Comparison of ENCODE assay signal across 8 cellular contexts in genomic region chr11:114026355-114026754, GRCh38. TPM values are rescaled to one million over a fixed set of nuclear protein-coding genes. Genes with fewer than 3 reads are reported as not detected.
A peak's percentile ranks its signal among the peaks of the same experiment; 100 is the strongest.
DNase-seq lines count a peak whose midpoint lies in the region; ATAC-seq and TF ChIP-seq lines count a peak whose summit lies in the region.

No MANE protein-coding gene starts in this region.

- H3K27ac ChIP-seq in testis (no peak overlapping the region), uterus (no peak overlapping the region)

- H3K4me1 Mint-ChIP-seq in activated T-cell treated with anti-CD3 and anti-CD28 coated beads, Interleukin-2, amount 50 U/mL, for 4 hours (ENCODE audit: low read depth) = peaks cover 3% of the 10 kb centered on the region

- H3K4me3 ChIP-seq in AG09309 (ENCODE audit: control insufficient read depth, low read depth, low read length) = no peak overlapping the region
- H3K4me3 ChIP-seq in testis = no peak overlapping the region
- H3K4me3 ChIP-seq in uterus = no peak overlapping the region

- no peaks in the 10 kb centered on the region for H3K36me3 Mint-ChIP-seq in activated T-cell treated with anti-CD3 and anti-CD28 coated beads, Interleukin-2, amount 50 U/mL, for 4 hours (ENCODE audit: insufficient read depth)

- H3K9me3 Mint-ChIP-seq in activated T-cell treated with anti-CD3 and anti-CD28 coated beads, Interleukin-2, amount 50 U/mL, for 4 hours = no peaks in the 10 kb centered on the region

- 65 to 80% methylated on average over 1 of the region's 1 CpG for WGBS in testis, 2 donors

- DNase-seq in AG09309 (ENCODE audit: low read depth) (no peak), T-helper 1 cell (peak in 3 of 5 donors; percentile 7 to 16 (median 15)), iPS DF 19.7 (ENCODE audit: low read depth, low spot score) (peak; percentile 47), testis (no peak), NCI-H187 treated with DMSO at 0.1 percent for 48 hours (lab: John Stamatoyannopoulos, UW) (no peak), uterus (no peak)
- DNase-seq in activated T-cell treated with anti-CD3 and anti-CD28 coated beads, Interleukin-2, amount 50 U/mL, for 4 hours = no peak

- no peak overlapping the region for H3K4me3 Mint-ChIP-seq in activated T-cell treated with anti-CD3 and anti-CD28 coated beads, Interleukin-2, amount 50 U/mL, for 4 hours

- H3K9me3 ChIP-seq in testis (no peaks in the 10 kb centered on the region), uterus (no peaks in the 10 kb centered on the region)

- H3K27me3 ChIP-seq in testis = no peaks in the 10 kb centered on the region
- no peaks in the 10 kb centered on the region for H3K27me3 ChIP-seq in uterus

- intact Hi-C loops in testis (cut with DNase I; ENCODE audit: low total_unique reads) (no loop called here), uterus (cut with DNase I; ENCODE audit: low total_unique reads) (no loop called here)

- TF ChIP-seq POLR2A in testis (IDR thresholded peaks at IDR 0.05) (no peak), uterus (IDR thresholded peaks at IDR 0.05) (no peak)

- TF ChIP-seq CTCF in AG09309 (IDR thresholded peaks at IDR 0.05; ENCODE audit: control insufficient read depth, insufficient read depth, low read depth, low read length, missing control alignments) (peak; percentile 15), GM12873 (IDR thresholded peaks at IDR 0.05; ENCODE audit: insufficient read depth, low read depth, low read length, missing control alignments) (peak; percentile 13), testis (IDR thresholded peaks at IDR 0.05) (no peak), uterus (IDR thresholded peaks at IDR 0.05) (peak in 1 of 4 experiments; percentile 4)

- H3K36me3 ChIP-seq in testis (ENCODE audit: low read depth, missing control alignments) (no peaks in the 10 kb centered on the region), uterus (no peaks in the 10 kb centered on the region)

- no peak for ATAC-seq in activated T-cell treated with anti-CD3 and anti-CD28 coated beads, Interleukin-2, amount 50 U/mL, for 4 hours

- peaks cover 6% of the 10 kb centered on the region for H3K27me3 Mint-ChIP-seq in activated T-cell treated with anti-CD3 and anti-CD28 coated beads, Interleukin-2, amount 50 U/mL, for 4 hours (ENCODE audit: low read depth)

- H3K4me1 ChIP-seq in testis = peaks cover 7% of the 10 kb centered on the region
- no peaks in the 10 kb centered on the region for H3K4me1 ChIP-seq in uterus

RNA-seq across cellular contexts. Expression of gene ZBTB16, which starts 33.2 kb away (rescaled TPM):
- 1 to 10 TPM; 3.4 to 4.4 (median 4.1) TPM for total RNA-seq in activated T-cell treated with anti-CD3 and anti-CD28 coated beads, Interleukin-2, amount 50 U/mL, for 4 hours
- total RNA-seq in testis (10 to 100 TPM; 51.5 to 88.5 TPM), uterus (100 to 1,000 TPM in 3 of 4 donors, 10 to 100 TPM in 1; 25.5 to 302 (median 151) TPM)
- 11.4 TPM for polyA plus RNA-seq in testis (ENCODE audit: insufficient read depth, low read depth, low replicate concordance)

RNA-seq across cellular contexts. Expression of gene HTR3A, which starts 51.4 kb away (rescaled TPM):
- not detected for total RNA-seq in activated T-cell treated with anti-CD3 and anti-CD28 coated beads, Interleukin-2, amount 50 U/mL, for 4 hours
- total RNA-seq in testis = under 1 TPM; 0.39 to 0.81 TPM
- polyA plus RNA-seq in testis (ENCODE audit: insufficient read depth, low read depth, low replicate concordance) = 0.29 TPM
- total RNA-seq in uterus = under 1 TPM in 2 of 4 donors, not detected in 2; 0.14 to 0.21 TPM

Comparison
In these comparisons a context has a peak if more than half of its experiments do, and no peak if none do; other contexts are left out.
1. DNase-seq: peak in T-helper 1 cell (3 of 5) and iPS DF 19.7 (single experiment); none in AG09309 (single experiment), activated T-cell treated with anti-CD3 and anti-CD28 coated beads, Interleukin-2, amount 50 U/mL, for 4 hours (single experiment), testis (single experiment), NCI-H187 treated with DMSO at 0.1 percent for 48 hours (single experiment) and uterus (0 of 2).
2. CTCF ChIP-seq: peak in AG09309 (single experiment) and GM12873 (single experiment); none in testis (0 of 3).
3. RNA of gene ZBTB16, which starts 33.2 kb away (total RNA-seq): 25.5 to 302 TPM in uterus and 51.5 to 88.5 TPM in testis; 3.4 to 4.4 TPM in activated T-cell treated with anti-CD3 and anti-CD28 coated beads, Interleukin-2, amount 50 U/mL, for 4 hours; every median in the first group is over 4 times any median in the second.